Comparison of ENCODE assay signal across 8 cellular contexts in the genomic region with DNA sequence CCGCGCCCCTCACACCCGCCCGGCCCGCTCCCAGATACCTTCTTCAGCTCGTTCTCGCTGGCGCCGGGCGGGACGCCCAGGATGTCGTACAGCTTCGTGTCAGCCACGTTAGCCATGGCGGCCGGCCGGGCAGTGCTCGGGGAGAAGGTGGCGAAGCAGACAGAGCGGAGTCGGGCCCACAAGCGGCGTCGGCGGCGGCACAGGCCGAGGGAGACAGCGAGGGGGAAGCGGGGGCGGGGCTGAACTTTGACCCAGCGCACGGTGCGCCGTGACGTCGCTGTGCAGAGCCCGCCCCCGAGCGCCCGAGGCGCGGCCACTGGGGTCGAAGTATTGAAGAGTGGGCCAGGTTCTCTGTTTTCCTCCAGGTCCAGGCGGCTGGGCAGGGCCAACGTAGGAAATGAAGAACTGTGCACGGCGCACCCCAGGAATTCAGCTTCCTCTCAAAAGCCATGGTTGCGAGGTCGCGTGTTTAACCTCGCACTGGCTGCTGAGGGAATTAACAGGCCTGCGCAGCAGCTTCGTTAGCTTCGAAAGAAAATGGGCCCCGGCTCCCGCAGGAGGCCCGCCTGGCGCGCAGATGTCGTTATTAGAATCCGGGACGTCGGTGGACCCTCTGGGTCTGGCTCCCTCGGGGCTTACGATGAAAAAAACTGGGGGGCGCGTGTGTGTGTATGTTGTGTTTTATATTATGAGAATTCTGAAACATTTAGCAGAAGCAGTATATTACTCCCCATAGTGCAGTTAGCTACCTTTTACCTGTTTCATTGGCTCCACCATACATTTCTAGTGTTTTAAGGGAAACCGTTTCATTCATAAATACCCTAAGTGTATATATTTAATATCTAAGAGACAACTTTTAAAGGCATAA. TPM values are rescaled to one million over a fixed set of nuclear protein-coding genes. Genes with fewer than 3 reads are reported as not detected.
DNase-seq lines count a peak whose midpoint lies in the region; ATAC-seq and TF ChIP-seq lines count a peak whose summit lies in the region.

Gene DNAJA2 (minus strand): TSS at position 218 of the 868 bp plus-strand sequence. CDS start 102 bp downstream, at position 116.

- POLR2A ChIA-PET in OCI-LY7 (lab: Charles Lee): interaction anchor here (0.7 to 3.2 kb wide), 9 partner anchors 10 to 326 kb away, joined by 3 to 11 read pairs (median 3); no protein-coding TSS in a partner anchor

- H2AFZ ChIP-seq in OCI-LY7 (ENCODE audit: low read length): peak within 1 kb of the TSS; percentile 38; the same call in 1 of the 2 replicates

- DNase-seq in DMS 273 treated with DMSO at 0.1 percent for 48 hours (lab: John Stamatoyannopoulos, UW) (peak; percentile 72), HuH-7 (ENCODE audit: low spot score) (peak; percentile 78), OCI-LY7 (ENCODE audit: low spot score) (peak; percentile 90), activated T-cell treated with anti-CD3 and anti-CD28 coated beads for 4 hours (peak; percentile 89), epithelial cell of proximal tubule (ENCODE audit: low read depth) (no peak), mucosa of gallbladder (ENCODE audit: low spot score) (peak; percentile 94)
- DNase-seq in stimulated activated CD8-positive, alpha-beta memory T cell treated with anti-CD3 and anti-CD28 coated beads, Interleukin-4, amount 100 ng/mL, for 24 hours (ENCODE audit: low read depth): peak; percentile 88

- H3K9me2 ChIP-seq in OCI-LY7 (ENCODE audit: insufficient read depth, low read length): no peaks in the 10 kb centered on the region

- peak within 1 kb of the TSS; percentile 91 for H3K4me2 ChIP-seq in OCI-LY7 (ENCODE audit: low read length)

- peaks cover 22% of the 10 kb centered on the region for H4K20me1 ChIP-seq in OCI-LY7 (ENCODE audit: insufficient read depth, low read length)

- H3K4me3 ChIP-seq in OCI-LY7 (ENCODE audit: low read depth, low read length, poor library complexity, severe bottlenecking) (peak within 1 kb of the TSS; percentile 87), epithelial cell of proximal tubule (ENCODE audit: low read depth, low read length) (peak within 1 kb of the TSS; percentile 92)

- intact Hi-C loops in OCI-LY7 (cut with micrococcal nuclease; ENCODE audit: unreplicated experiment): loop anchor here (2.0 to 10.0 kb wide), 4 partner anchors 45 to 521 kb away; no protein-coding TSS in a partner anchor

- TF ChIP-seq CTCF in OCI-LY7 (conservative IDR thresholded peaks at IDR 0.05; ENCODE audit: low read length): no peak
- no peak for TF ChIP-seq CTCF in epithelial cell of proximal tubule (conservative IDR thresholded peaks at IDR 0.05; ENCODE audit: low read depth, low read length)

- no peaks in the 10 kb centered on the region for H3K9me3 ChIP-seq in OCI-LY7 (ENCODE audit: low read length)

- H3K36me3 ChIP-seq in OCI-LY7 (ENCODE audit: insufficient read depth, low read length): peaks cover 38% of the 10 kb centered on the region

- BruUV-seq in OCI-LY7 (replicated peaks; lab: Mats Ljungman, UMichigan): TSS peak; percentile 96

- peaks cover 43% of the 10 kb centered on the region for H3K4me1 ChIP-seq in OCI-LY7 (ENCODE audit: insufficient read depth, low read length, poor library complexity, severe bottlenecking)

- ATAC-seq in GM21515 (IDR thresholded peaks at IDR 0.05; ENCODE audit: unreplicated experiment): peak; percentile 77

- peaks cover 53% of the 10 kb centered on the region for H3K79me2 ChIP-seq in OCI-LY7 (ENCODE audit: insufficient read depth, low read depth, low read length)

- CTCF ChIA-PET in OCI-LY7 (lab: Charles Lee; ENCODE audit: unreplicated experiment): interaction anchor here (0.7 kb wide), 1 partner anchor 10 kb away, joined by 3 read pairs; no protein-coding TSS in a partner anchor

- H3K27ac ChIP-seq in OCI-LY7 (ENCODE audit: low read depth, low read length, poor library complexity, severe bottlenecking): peak within 1 kb of the TSS; percentile 80

RNA-seq across cellular contexts. Expression of gene DNAJA2, which starts in this region (rescaled TPM):
- 40.8 and 43.3 TPM in 2 replicates for total RNA-seq in OCI-LY7 (2014; rRNA removed; shearing (Covaris generic))
- total RNA-seq in OCI-LY7 (2022): 50.4 and 61.6 TPM in 2 replicates
- 49.8 and 71.3 TPM in 2 replicates for total RNA-seq in epithelial cell of proximal tubule
- 62.8 TPM for total RNA-seq in mucosa of gallbladder
